In genomic region chr11:83816572-83817187, GRCh38 we compare ENCODE assay signal across 9 cellular contexts.
DNase-seq lines count a peak whose midpoint lies in the region; ATAC-seq, FAIRE-seq and TF ChIP-seq lines count a peak whose summit lies in the region.
"Had no signal": no experiment of that assay in that cellular context is flagged by ENCODE, and none has a peak within 500 bp of the region (broad histone marks: within the 10 kb centered on the region; RNA-seq: fewer than 3 reads in every experiment).

No MANE protein-coding gene starts in this region.

- no peaks in the 10 kb centered on the region for H3K9me3 Mint-ChIP-seq in stimulated activated effector memory CD8-positive, alpha-beta T cell treated with anti-CD3 and anti-CD28 coated beads, Interleukin-12 subunit alpha, Interleukin-12 subunit beta, amount 100 ng/mL, for 72 hours
- H3K9me3 Mint-ChIP-seq in activated T-cell treated with anti-CD3 and anti-CD28 coated beads, Interleukin-2, amount 50 U/mL, for 4 hours = no peaks in the 10 kb centered on the region

- no peak overlapping the region for H3K9ac ChIP-seq in KMS-11

- H3K27ac Mint-ChIP-seq in stimulated activated effector memory CD8-positive, alpha-beta T cell treated with anti-CD3 and anti-CD28 coated beads, Interleukin-12 subunit alpha, Interleukin-12 subunit beta, amount 100 ng/mL, for 72 hours = no peak overlapping the region

- H3K36me3 Mint-ChIP-seq in stimulated activated effector memory CD8-positive, alpha-beta T cell treated with anti-CD3 and anti-CD28 coated beads, Interleukin-12 subunit alpha, Interleukin-12 subunit beta, amount 100 ng/mL, for 72 hours = no peaks in the 10 kb centered on the region
- H3K36me3 Mint-ChIP-seq in activated T-cell treated with anti-CD3 and anti-CD28 coated beads, Interleukin-2, amount 50 U/mL, for 4 hours (ENCODE audit: insufficient read depth) = no peaks in the 10 kb centered on the region

- no peaks in the 10 kb centered on the region for H3K79me2 ChIP-seq in KMS-11 (ENCODE audit: insufficient read depth, low read depth)

- no peak overlapping the region for H3K4me2 ChIP-seq in KMS-11

- no peaks in the 10 kb centered on the region for H3K36me3 ChIP-seq in KMS-11 (ENCODE audit: insufficient read depth)

- FAIRE-seq in D721Med (lab: Jason Lieb, UNC) = peak; percentile 76

- H3K27ac ChIP-seq in KMS-11 (no peak overlapping the region), VCaP (no peak overlapping the region)

- no peak overlapping the region for H2AFZ ChIP-seq in KMS-11 (ENCODE audit: low read depth)

- H3K27me3 Mint-ChIP-seq in activated T-cell treated with anti-CD3 and anti-CD28 coated beads, Interleukin-2, amount 50 U/mL, for 4 hours (ENCODE audit: low read depth) = peaks cover 2% of the 10 kb centered on the region

- ATAC-seq in stimulated activated effector memory CD8-positive, alpha-beta T cell treated with anti-CD3 and anti-CD28 coated beads, Interleukin-12 subunit alpha, Interleukin-12 subunit beta, amount 100 ng/mL, for 72 hours = no peak
- no peak for ATAC-seq in activated T-cell treated with anti-CD3 and anti-CD28 coated beads, Interleukin-2, amount 50 U/mL, for 4 hours
- no peak for ATAC-seq in HG03342 (IDR thresholded peaks at IDR 0.05; ENCODE audit: unreplicated experiment)

- H3K4me1 ChIP-seq in KMS-11 (ENCODE audit: low read depth, poor library complexity, severe bottlenecking) = no peaks in the 10 kb centered on the region

- no peaks in the 10 kb centered on the region for H3K4me1 Mint-ChIP-seq in stimulated activated effector memory CD8-positive, alpha-beta T cell treated with anti-CD3 and anti-CD28 coated beads, Interleukin-12 subunit alpha, Interleukin-12 subunit beta, amount 100 ng/mL, for 72 hours
- H3K4me1 Mint-ChIP-seq in activated T-cell treated with anti-CD3 and anti-CD28 coated beads, Interleukin-2, amount 50 U/mL, for 4 hours (ENCODE audit: low read depth) = no peaks in the 10 kb centered on the region

- no peaks in the 10 kb centered on the region for H4K20me1 ChIP-seq in KMS-11 (ENCODE audit: insufficient read depth)

- H3K4me3 ChIP-seq in KMS-11 (IDR thresholded peaks at IDR 0.05; ENCODE audit: insufficient read depth, low read depth, low read length) = no peak overlapping the region
- H3K4me3 ChIP-seq: lung had no signal

- H3K4me3 Mint-ChIP-seq in stimulated activated effector memory CD8-positive, alpha-beta T cell treated with anti-CD3 and anti-CD28 coated beads, Interleukin-12 subunit alpha, Interleukin-12 subunit beta, amount 100 ng/mL, for 72 hours = no peak overlapping the region
- H3K4me3 Mint-ChIP-seq in activated T-cell treated with anti-CD3 and anti-CD28 coated beads, Interleukin-2, amount 50 U/mL, for 4 hours = no peak overlapping the region

- no peak for DNase-seq in D721Med (ENCODE audit: insufficient read length, low spot score)
- peak; percentile 42 for DNase-seq in left kidney (ENCODE audit: low read depth, low spot score)
- no peak for DNase-seq in activated gamma-delta T cell treated with Interleukin-2 at 50 U/mL for 16 hours
- DNase-seq in stimulated activated effector memory CD8-positive, alpha-beta T cell treated with anti-CD3 and anti-CD28 coated beads, Interleukin-12 subunit alpha, Interleukin-12 subunit beta, amount 100 ng/mL, for 72 hours (ENCODE audit: low spot score in 2 of 2) = no peak
- no peak for DNase-seq in activated T-cell treated with anti-CD3 and anti-CD28 coated beads, Interleukin-2, amount 50 U/mL, for 4 hours

- TF ChIP-seq CTCF in D721Med (IDR thresholded peaks at IDR 0.05; ENCODE audit: insufficient read depth, missing control alignments) = peak; percentile 59
- TF ChIP-seq CTCF in KMS-11 (conservative IDR thresholded peaks at IDR 0.05; ENCODE audit: low read depth, low read length) = peak; percentile 92
- TF ChIP-seq CTCF in VCaP (conservative IDR thresholded peaks at IDR 0.05) = peak; percentile 91

- no peaks in the 10 kb centered on the region for H3K27me3 ChIP-seq in KMS-11 (ENCODE audit: insufficient read depth, low read depth)
